ENCODE assay signal across 8 cellular contexts in genomic region chr14:88551936-88552565, GRCh38. TPM values are rescaled to one million over a fixed set of nuclear protein-coding genes. Genes with fewer than 3 reads are reported as not detected.
DNase-seq lines count a peak whose midpoint lies in the region; ATAC-seq and TF ChIP-seq lines count a peak whose summit lies in the region.

No MANE protein-coding gene starts in this region.

- CTCF ChIA-PET in activated CD4-positive, alpha-beta memory T cell treated with anti-CD3 and anti-CD28 coated beads for 36 hours (lab: Charles Lee) = interaction anchor here (0.5 to 1.3 kb wide), 2 partner anchors 59 to 189 kb away, joined by 3 to 5 read pairs; no protein-coding TSS in a partner anchor

- POLR2A ChIA-PET in activated CD4-positive, alpha-beta memory T cell treated with anti-CD3 and anti-CD28 coated beads for 36 hours (lab: Charles Lee) = no interaction called here

- ATAC-seq in GM21423 (IDR thresholded peaks at IDR 0.05; ENCODE audit: unreplicated experiment) (no peak), GM21576 (IDR thresholded peaks at IDR 0.05; ENCODE audit: unreplicated experiment) (no peak)

- H3K27me3 Mint-ChIP-seq in activated CD4-positive, alpha-beta memory T cell treated with anti-CD3 and anti-CD28 coated beads for 36 hours = peaks cover 38% of the 10 kb centered on the region
- H3K27me3 Mint-ChIP-seq in glutamatergic neuron (ENCODE audit: unreplicated experiment) = peaks cover 12% of the 10 kb centered on the region

- no peak for DNase-seq in activated CD4-positive, alpha-beta memory T cell treated with anti-CD3 and anti-CD28 coated beads for 36 hours
- peak; percentile 42 for DNase-seq in glutamatergic neuron
- DNase-seq in occipital lobe (lab: John Stamatoyannopoulos, UW) = peak; percentile 46
- no peak for DNase-seq in SKM-1 treated with dmso at 0.1 percent for 144 hours (lab: John Stamatoyannopoulos, UW; ENCODE audit: unreplicated experiment)
- no peak for DNase-seq in NCI-H446 treated with DMSO at 0.1 percent for 48 hours (lab: John Stamatoyannopoulos, UW)

- H3K4me3 Mint-ChIP-seq in activated CD4-positive, alpha-beta memory T cell treated with anti-CD3 and anti-CD28 coated beads for 36 hours = peak overlapping the region; percentile 62
- H3K4me3 Mint-ChIP-seq in glutamatergic neuron (ENCODE audit: unreplicated experiment) = peak overlapping the region; percentile 98

- no peak for TF ChIP-seq CTCF in glutamatergic neuron (IDR thresholded peaks at IDR 0.05; ENCODE audit: partially characterized antibody, unreplicated experiment)

- no peaks in the 10 kb centered on the region for H3K9me3 Mint-ChIP-seq in activated CD4-positive, alpha-beta memory T cell treated with anti-CD3 and anti-CD28 coated beads for 36 hours
- H3K9me3 Mint-ChIP-seq in glutamatergic neuron (ENCODE audit: unreplicated experiment) = peaks cover 8% of the 10 kb centered on the region

- peaks cover 18% of the 10 kb centered on the region for H3K4me1 Mint-ChIP-seq in activated CD4-positive, alpha-beta memory T cell treated with anti-CD3 and anti-CD28 coated beads for 36 hours (ENCODE audit: low read depth)
- peaks cover 13% of the 10 kb centered on the region for H3K4me1 Mint-ChIP-seq in glutamatergic neuron (ENCODE audit: low read depth, unreplicated experiment)

- no peak overlapping the region for H3K27ac Mint-ChIP-seq in activated CD4-positive, alpha-beta memory T cell treated with anti-CD3 and anti-CD28 coated beads for 36 hours
- peak overlapping the region; percentile 72 for H3K27ac Mint-ChIP-seq in glutamatergic neuron (ENCODE audit: unreplicated experiment)

- H3K36me3 Mint-ChIP-seq in activated CD4-positive, alpha-beta memory T cell treated with anti-CD3 and anti-CD28 coated beads for 36 hours = no peaks in the 10 kb centered on the region
- peaks cover 8% of the 10 kb centered on the region for H3K36me3 Mint-ChIP-seq in glutamatergic neuron (ENCODE audit: unreplicated experiment)

- H3K36me3 ChIP-seq in ES-I3 (ENCODE audit: insufficient read depth, low read length) = no peaks in the 10 kb centered on the region; the same call in 1 of the 2 replicates

- H3K9ac ChIP-seq in ES-I3 (ENCODE audit: low read depth, low read length) = peak overlapping the region; percentile 68; the same call in 1 of the 2 replicates

- peaks cover 10% of the 10 kb centered on the region for H3K4me1 ChIP-seq in ES-I3 (ENCODE audit: insufficient read depth, low read length)

- intact Hi-C loops in activated CD4-positive, alpha-beta memory T cell treated with anti-CD3 and anti-CD28 coated beads for 36 hours (cut with micrococcal nuclease) = loop anchor here (10.0 kb wide), 2 partner anchors 167 to 1403 kb away; partner anchors contain the start of genes EFCAB11, SPATA7 and TDP1

- no peaks in the 10 kb centered on the region for H3K9me3 ChIP-seq in ES-I3 (ENCODE audit: control insufficient read depth, insufficient read depth, low read length)

RNA-seq across cellular contexts. Expression of gene PTPN21, which starts 2.8 kb away (rescaled TPM):
- total RNA-seq in activated CD4-positive, alpha-beta memory T cell treated with anti-CD3 and anti-CD28 coated beads for 36 hours = under 1 TPM in 1 of 2 experiments, not detected in 1; 0.17 TPM
- 63.0 TPM for total RNA-seq in glutamatergic neuron (ENCODE audit: unreplicated experiment)
- total RNA-seq in occipital lobe = 9.0 TPM

RNA-seq across cellular contexts. Expression of gene ZC3H14, which starts 10.8 kb away (rescaled TPM):
- total RNA-seq in activated CD4-positive, alpha-beta memory T cell treated with anti-CD3 and anti-CD28 coated beads for 36 hours = 10 to 100 TPM; 43.7 to 45.2 TPM
- total RNA-seq in glutamatergic neuron (ENCODE audit: unreplicated experiment) = 59.6 TPM
- 80.6 TPM for total RNA-seq in occipital lobe

Comparison
In these comparisons a context has a peak if more than half of its experiments do, and no peak if none do; other contexts are left out.
1. DNase-seq: peak in glutamatergic neuron (single experiment) and occipital lobe (single experiment); none in activated CD4-positive, alpha-beta memory T cell treated with anti-CD3 and anti-CD28 coated beads for 36 hours (single experiment), SKM-1 treated with dmso at 0.1 percent for 144 hours (single experiment) and NCI-H446 treated with DMSO at 0.1 percent for 48 hours (single experiment).